13 cellular contexts compared by ENCODE assay signal in genomic region chr14:21086908-21087293, GRCh38. TPM values are rescaled to one million over a fixed set of nuclear protein-coding genes. Genes with fewer than 3 reads are reported as not detected.
DNase-seq lines count a peak whose midpoint lies in the region; ATAC-seq and TF ChIP-seq lines count a peak whose summit lies in the region.
"Had no signal": no experiment of that assay in that cellular context is flagged by ENCODE, and none has a peak within 500 bp of the region (broad histone marks: within the 10 kb centered on the region; RNA-seq: fewer than 3 reads in every experiment).

No MANE protein-coding gene starts in this region.

- no peak for TF ChIP-seq CTCF in natural killer cell (IDR thresholded peaks at IDR 0.05)
- no peak for TF ChIP-seq CTCF in upper lobe of right lung (IDR thresholded peaks at IDR 0.05)
- TF ChIP-seq CTCF in thyroid gland (IDR thresholded peaks at IDR 0.05): no peak

- intact Hi-C loops in cardiac septum (cut with DNase I): no loop called here
- intact Hi-C loops in left ventricle myocardium superior (cut with micrococcal nuclease): no loop called here
- intact Hi-C loops in natural killer cell (cut with micrococcal nuclease): loop anchor here (2.0 kb wide), 1 partner anchor 16 kb away; the partner anchor contains the start of gene ARHGEF40
- intact Hi-C loops in upper lobe of right lung (cut with DNase I): no loop called here
- intact Hi-C loops in thyroid gland (cut with DNase I): no loop called here

- H3K27ac ChIP-seq in cingulate gyrus (ENCODE audit: low read depth, low read length): peak overlapping the region; percentile 39
- H3K27ac ChIP-seq in upper lobe of right lung: peak overlapping the region; percentile 47
- H3K27ac ChIP-seq in substantia nigra (ENCODE audit: low read depth, low read length, poor library complexity, severe bottlenecking): no peak overlapping the region
- H3K27ac ChIP-seq in thyroid gland: no peak overlapping the region

- ATAC-seq in left ventricle myocardium superior (no peak), natural killer cell (no peak), upper lobe of right lung (no peak)

- no peaks in the 10 kb centered on the region for H3K9me3 Mint-ChIP-seq in natural killer cell

- H3K36me3 ChIP-seq in upper lobe of right lung (peaks cover 78% of the 10 kb centered on the region), thyroid gland (peaks cover 30 to 32% of the 10 kb centered on the region in 2 donors)

- 88 to 93% methylated on average over 4 of the region's 4 CpGs for WGBS in thyroid gland, 2 donors

- no peaks in the 10 kb centered on the region for H3K9me3 ChIP-seq in upper lobe of right lung
- H3K9me3 ChIP-seq in thyroid gland: no peaks in the 10 kb centered on the region

- H3K27ac Mint-ChIP-seq in natural killer cell: peak overlapping the region; percentile 66 to 76

- H3K4me1 ChIP-seq in upper lobe of right lung (peaks cover 14% of the 10 kb centered on the region), thyroid gland (peaks cover 11 to 30% of the 10 kb centered on the region in 2 donors)

- peaks cover 0 to 10% of the 10 kb centered on the region in 2 donors for H3K27me3 Mint-ChIP-seq in natural killer cell (ENCODE audit: low read depth in 2 of 2)

- H3K4me3 ChIP-seq in upper lobe of right lung (no peak overlapping the region), thyroid gland (replicated peaks in 1 of 3) (no peak overlapping the region)

- H3K36me3 Mint-ChIP-seq in natural killer cell: no peaks in the 10 kb centered on the region

- H3K27me3 ChIP-seq in upper lobe of right lung (no peaks in the 10 kb centered on the region), thyroid gland (no peaks in the 10 kb centered on the region)

- no peak overlapping the region for H3K4me3 Mint-ChIP-seq in natural killer cell

- DNase-seq in cardiac septum (ENCODE audit: low spot score) (peak; percentile 53), left ventricle myocardium superior (no peak), natural killer cell (no peak), upper lobe of right lung (no peak), substantia nigra (lab: John Stamatoyannopoulos, UW) (no peak), thyroid gland (no peak), HCEC 1CT (no peak)

- no peak for TF ChIP-seq POLR2A in thyroid gland (IDR thresholded peaks at IDR 0.05)

- H3K4me1 Mint-ChIP-seq in natural killer cell: peaks cover 15 to 16% of the 10 kb centered on the region in 2 donors

RNA-seq across cellular contexts. Expression of gene ZNF219, which starts 11.6 kb away (rescaled TPM):
- total RNA-seq in cardiac septum (51.1 TPM), left ventricle myocardium superior (57.0 TPM), natural killer cell (1 to 10 TPM; 5.6 to 8.4 (median 7.7) TPM), upper lobe of right lung (52.8 TPM), thyroid gland (10 to 100 TPM; 53.6 to 82.7 (median 67.3) TPM)

RNA-seq across cellular contexts. Expression of gene TMEM253, which starts 14.0 kb away (rescaled TPM):
- total RNA-seq in cardiac septum (0.48 TPM), left ventricle myocardium superior (0.20 TPM), natural killer cell (under 1 TPM in 1 of 3 donors, not detected in 2; 0.40 TPM), upper lobe of right lung (0.67 TPM), thyroid gland (1 to 10 TPM in 2 of 4 donors, under 1 TPM in 1, not detected in 1; 0.81 to 3.1 (median 2.8) TPM)
- total RNA-seq: epithelial cell of proximal tubule; PC-3; T-helper 2 cell treated with Interferon-gamma antibody and Interleukin-4, amounts not matched to agents 100 ng/mL and 5 ng/mL, for 36 hours had no signal

RNA-seq across cellular contexts. Expression of gene ARHGEF40, which starts 16.8 kb away (rescaled TPM):
- total RNA-seq in cardiac septum: 26.3 TPM
- total RNA-seq in left ventricle myocardium superior: 23.1 TPM
- 1 to 10 TPM; 4.4 to 6.9 (median 6.0) TPM for total RNA-seq in natural killer cell
- 39.2 TPM for total RNA-seq in upper lobe of right lung
- total RNA-seq in thyroid gland: 10 to 100 TPM; 28.1 to 44.8 (median 43.4) TPM
- total RNA-seq: T-helper 2 cell treated with Interferon-gamma antibody and Interleukin-4, amounts not matched to agents 100 ng/mL and 5 ng/mL, for 36 hours had no signal

RNA-seq across cellular contexts. Expression of gene RNASE8, which starts 29.3 kb away (rescaled TPM):
- total RNA-seq in cardiac septum: not detected
- not detected for total RNA-seq in left ventricle myocardium superior
- not detected for total RNA-seq in natural killer cell
- total RNA-seq in upper lobe of right lung: not detected
- total RNA-seq in thyroid gland: not detected
- total RNA-seq: activated CD8-positive, alpha-beta memory T cell treated with anti-CD3 and anti-CD28 coated beads for 36 hours; epithelial cell of proximal tubule; mononuclear cell; PC-3; T-helper 2 cell treated with Interferon-gamma antibody and Interleukin-4, amounts not matched to agents 100 ng/mL and 5 ng/mL, for 36 hours had no signal

RNA-seq across cellular contexts. Expression of gene RNASE7, which starts 44.7 kb away (rescaled TPM):
- total RNA-seq in cardiac septum (not detected), left ventricle myocardium superior (not detected), natural killer cell (not detected), upper lobe of right lung (not detected), thyroid gland (not detected)
- total RNA-seq: activated CD8-positive, alpha-beta memory T cell treated with anti-CD3 and anti-CD28 coated beads for 36 hours; mononuclear cell; PC-3; T-helper 2 cell treated with Interferon-gamma antibody and Interleukin-4, amounts not matched to agents 100 ng/mL and 5 ng/mL, for 36 hours had no signal

Comparison
In these comparisons a context has a peak if more than half of its experiments do, and no peak if none do; other contexts are left out.
1. H3K27ac ChIP-seq: peak in cingulate gyrus (single experiment) and upper lobe of right lung (single experiment); none in substantia nigra (single experiment) and thyroid gland (0 of 3).